ENCODE assay signal across 8 cellular contexts in genomic region chr15:31329640-31330010, GRCh38. TPM values are rescaled to one million over a fixed set of nuclear protein-coding genes. Genes with fewer than 3 reads are reported as not detected.
DNase-seq lines count a peak whose midpoint lies in the region; TF ChIP-seq lines count a peak whose summit lies in the region.
"Had no signal": no experiment of that assay in that cellular context is flagged by ENCODE, and none has a peak within 500 bp of the region (broad histone marks: within the 10 kb centered on the region; RNA-seq: fewer than 3 reads in every experiment).

No MANE protein-coding gene starts in this region.

- no peak for TF ChIP-seq POLR2A in spleen (IDR thresholded peaks at IDR 0.05)

- H3K4me1 ChIP-seq in hepatocyte (ENCODE audit: insufficient read depth) (peaks cover 24% of the 10 kb centered on the region), spleen (peaks cover 13 to 71% (median 67%) of the 10 kb centered on the region in 6 donors)

- TF ChIP-seq CTCF in hepatocyte (IDR thresholded peaks at IDR 0.05; ENCODE audit: poor library complexity) (no peak), spleen (IDR thresholded peaks at IDR 0.05 in 8 of 11, conservative IDR thresholded peaks at IDR 0.05 in 3 of 11) (no peak), WERI-Rb-1 (IDR thresholded peaks at IDR 0.05; ENCODE audit: low read depth, low read length) (no peak)

- H3K27me3 Mint-ChIP-seq in activated CD4-positive, alpha-beta memory T cell treated with anti-CD3 and anti-CD28 coated beads, Interleukin-2, amount 10 ng/mL, durations not matched to agents 7 days and 5 days: no peaks in the 10 kb centered on the region

- intact Hi-C loops in spleen (cut with DNase I; ENCODE audit: low total_unique reads): loop anchor here (10.0 kb wide), 3 partner anchors 65 to 165 kb away; no protein-coding TSS in a partner anchor

- no peaks in the 10 kb centered on the region for H3K9me3 Mint-ChIP-seq in activated CD4-positive, alpha-beta memory T cell treated with anti-CD3 and anti-CD28 coated beads, Interleukin-2, amount 10 ng/mL, durations not matched to agents 7 days and 5 days

- 60% methylated on average over 15 of the region's 15 CpGs for WGBS in hepatocyte (ENCODE audit: low lambda C conversion rate, missing lambda C conversion rate)
- WGBS in spleen, 5 donors: 46 to 67% (median 65%) methylated on average over 11 to 15 of the region's 15 CpGs

- peaks cover 59% of the 10 kb centered on the region for H4K20me1 ChIP-seq in hepatocyte (ENCODE audit: insufficient read depth, poor library complexity, severe bottlenecking)

- CTCF ChIA-PET in activated CD4-positive, alpha-beta memory T cell treated with anti-CD3 and anti-CD28 coated beads, Interleukin-2, amount 10 ng/mL, durations not matched to agents 7 days and 5 days (lab: Charles Lee): interaction anchor here (0.8 to 2.5 kb wide), 7 partner anchors 13 to 106 kb away, joined by 3 to 12 read pairs (median 3); no protein-coding TSS in a partner anchor

- peak overlapping the region; percentile 96 for H3K4me3 Mint-ChIP-seq in activated CD4-positive, alpha-beta memory T cell treated with anti-CD3 and anti-CD28 coated beads, Interleukin-2, amount 10 ng/mL, durations not matched to agents 7 days and 5 days

- peak overlapping the region; percentile 77 for H3K4me3 ChIP-seq in H7 (ENCODE audit: insufficient read depth, low read depth, low read length)
- peak overlapping the region; percentile 65 for H3K4me3 ChIP-seq in hepatocyte
- H3K4me3 ChIP-seq in spleen: peak overlapping the region in 7 of 8 donors; percentile 66 to 91 (median 79)
- H3K4me3 ChIP-seq in WERI-Rb-1 (ENCODE audit: low read depth, low read length): no peak overlapping the region

- peaks cover 43% of the 10 kb centered on the region for H3K36me3 Mint-ChIP-seq in activated CD4-positive, alpha-beta memory T cell treated with anti-CD3 and anti-CD28 coated beads, Interleukin-2, amount 10 ng/mL, durations not matched to agents 7 days and 5 days (ENCODE audit: low read depth)

- H2AFZ ChIP-seq in hepatocyte: no peak overlapping the region

- H3K27ac ChIP-seq in hepatocyte: no peak overlapping the region
- H3K27ac ChIP-seq in spleen: peak overlapping the region in 6 of 8 donors; percentile 98 to 100 (median 100)
- H3K27ac ChIP-seq in WERI-Rb-1: no peak overlapping the region

- no peaks in the 10 kb centered on the region for H3K36me3 ChIP-seq in H7 (replicated peaks; ENCODE audit: control insufficient read depth, insufficient read depth, low read length)
- no peaks in the 10 kb centered on the region for H3K36me3 ChIP-seq in hepatocyte (replicated peaks; ENCODE audit: insufficient read depth, low read depth)
- peaks cover 0 to 17% (median 0%) of the 10 kb centered on the region in 6 donors for H3K36me3 ChIP-seq in spleen
- no peaks in the 10 kb centered on the region for H3K36me3 ChIP-seq in WERI-Rb-1

- H3K9me3 ChIP-seq in hepatocyte (ENCODE audit: low read depth) (no peaks in the 10 kb centered on the region), spleen (no peaks in the 10 kb centered on the region), WERI-Rb-1 (ENCODE audit: severe bottlenecking) (no peaks in the 10 kb centered on the region)

- POLR2A ChIA-PET in activated CD4-positive, alpha-beta memory T cell treated with anti-CD3 and anti-CD28 coated beads, Interleukin-2, amount 10 ng/mL, durations not matched to agents 7 days and 5 days (lab: Charles Lee): interaction anchor here (1.4 to 7.5 kb wide), 6 partner anchors 15 to 154 kb away, joined by 4 to 170 read pairs (median 42); no protein-coding TSS in a partner anchor

- H3K4me2 ChIP-seq in hepatocyte: peak overlapping the region; percentile 99

- H3K27ac Mint-ChIP-seq in activated CD4-positive, alpha-beta memory T cell treated with anti-CD3 and anti-CD28 coated beads, Interleukin-2, amount 10 ng/mL, durations not matched to agents 7 days and 5 days: peak overlapping the region; percentile 96

- no peaks in the 10 kb centered on the region for H3K9me2 ChIP-seq in hepatocyte (replicated peaks; ENCODE audit: insufficient read depth)

- H3K4me1 Mint-ChIP-seq in activated CD4-positive, alpha-beta memory T cell treated with anti-CD3 and anti-CD28 coated beads, Interleukin-2, amount 10 ng/mL, durations not matched to agents 7 days and 5 days: peaks cover 66% of the 10 kb centered on the region

- H3K27me3 ChIP-seq in H7 (ENCODE audit: control insufficient read depth, insufficient read depth, low read length): peaks cover 2% of the 10 kb centered on the region; the same call in 1 of the 2 replicates
- H3K27me3 ChIP-seq in hepatocyte: no peaks in the 10 kb centered on the region
- no peaks in the 10 kb centered on the region for H3K27me3 ChIP-seq in spleen (replicated peaks in 1 of 7)
- H3K27me3 ChIP-seq in WERI-Rb-1 (ENCODE audit: insufficient read depth, low read depth, severe bottlenecking): no peaks in the 10 kb centered on the region

- DNase-seq in H7: no peak
- DNase-seq in activated CD4-positive, alpha-beta memory T cell treated with anti-CD3 and anti-CD28 coated beads, Interleukin-2, amount 10 ng/mL, durations not matched to agents 7 days and 5 days: no peak
- DNase-seq in hepatocyte (ENCODE audit: low spot score): no peak
- DNase-seq in spleen: peak; percentile 81
- DNase-seq in WERI-Rb-1: no peak
- no peak for DNase-seq in DMS53 (lab: John Stamatoyannopoulos, UW)
- DNase-seq in cortex of kidney (lab: John Stamatoyannopoulos, UW): no peak
- DNase-seq: NCI-H1105 had no signal

- H3K79me2 ChIP-seq in hepatocyte: peaks cover 60% of the 10 kb centered on the region

RNA-seq across cellular contexts. Expression of gene KLF13, which starts 3.0 kb away (rescaled TPM):
- 29.5 and 36.5 TPM in 2 replicates for total RNA-seq in H7 (2014; rRNA removed; shearing (Covaris generic))
- 100 to 1,000 TPM; 199 TPM for total RNA-seq in activated CD4-positive, alpha-beta memory T cell treated with anti-CD3 and anti-CD28 coated beads, Interleukin-2, amount 10 ng/mL, durations not matched to agents 7 days and 5 days
- total RNA-seq in hepatocyte: 35.4 and 51.2 TPM in 2 replicates
- polyA plus RNA-seq in hepatocyte: 27.3 and 32.7 TPM in 2 replicates
- total RNA-seq in spleen: 100 to 1,000 TPM in 1 of 7 donors, 10 to 100 TPM in 6; 71.6 to 111 (median 85.8) TPM
- polyA plus RNA-seq in spleen: 10 to 100 TPM; 21.8 to 43.3 (median 43.1) TPM

Comparison
In these comparisons a context has a peak if more than half of its experiments do, and no peak if none do; other contexts are left out.
1. H3K27ac ChIP-seq: peak in spleen (6 of 8); none in hepatocyte (single experiment) and WERI-Rb-1 (single experiment).